8 cellular contexts compared by ENCODE assay signal in the genomic region with DNA sequence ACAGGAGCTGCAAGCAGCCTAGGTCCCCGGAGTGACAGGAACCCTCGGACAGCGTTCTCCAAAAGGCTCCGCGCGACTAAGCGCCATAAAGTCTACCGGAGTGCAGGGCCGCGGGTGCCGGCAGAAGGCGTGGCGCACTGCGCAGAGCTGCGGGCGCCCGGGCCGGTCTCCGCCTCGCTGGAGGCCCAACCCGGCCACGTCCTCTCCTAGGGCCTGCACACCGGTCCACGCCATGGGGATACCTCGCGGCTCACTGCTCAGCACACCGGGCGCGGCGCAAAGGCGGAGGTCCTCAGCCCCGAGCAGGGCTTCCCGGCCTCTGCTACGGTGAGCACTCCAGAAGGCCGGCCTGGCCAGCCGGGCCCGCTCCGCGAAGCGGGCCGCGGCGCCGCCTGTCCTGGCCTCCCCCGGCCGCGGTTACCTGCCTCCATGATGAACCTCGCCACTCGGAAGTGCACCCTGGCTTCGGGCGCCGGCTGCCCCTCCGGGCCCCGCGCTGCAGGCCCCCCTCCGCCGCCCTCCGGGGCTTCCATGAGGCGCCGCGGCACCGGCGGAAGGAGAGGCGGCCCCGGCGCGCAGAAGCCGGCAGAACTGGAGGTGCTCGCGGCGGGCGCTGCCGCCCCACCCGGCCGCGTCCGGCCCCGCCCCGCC. TPM values are rescaled to one million over a fixed set of nuclear protein-coding genes. Genes with fewer than 3 reads are reported as not detected.
DNase-seq lines count a peak whose midpoint lies in the region; ATAC-seq and TF ChIP-seq lines count a peak whose summit lies in the region.

Gene CCNQ (minus strand): TSS at position 599 of the 651 bp plus-strand sequence. CDS start 66 bp downstream, at position 533.

- H3K27ac ChIP-seq in CD8-positive, alpha-beta T cell (ENCODE audit: low read depth, low read length), result peak within 1 kb of the TSS; percentile 53
- H3K27ac ChIP-seq in lower lobe of right lung (peak within 1 kb of the TSS; percentile 76), subcutaneous abdominal adipose tissue (ENCODE audit: low read depth, low read length) (no peak within 1 kb of the TSS)

- POLR2A ChIA-PET in CD8-positive, alpha-beta T cell (lab: Charles Lee), result interaction anchor here (1.1 to 2.3 kb wide), 2 partner anchors 10 to 16 kb away, joined by 5 to 10 read pairs; no protein-coding TSS in a partner anchor

- peak within 1 kb of the TSS in 4 of 5 donors; percentile 49 to 73 (median 64) for H3K9ac ChIP-seq in subcutaneous abdominal adipose tissue (ENCODE audit: low read length in 5 of 5)

- peak within 1 kb of the TSS; percentile 87 for H3K4me3 Mint-ChIP-seq in CD8-positive, alpha-beta T cell

- peak within 1 kb of the TSS; percentile 68 for H3K4me3 ChIP-seq in CD8-positive, alpha-beta T cell (ENCODE audit: low read depth, low read length)
- H3K4me3 ChIP-seq in lower lobe of right lung, result peak within 1 kb of the TSS; percentile 68
- H3K4me3 ChIP-seq in subcutaneous abdominal adipose tissue (ENCODE audit: low read depth in 1 of 5, low read length in 5 of 5), result peak within 1 kb of the TSS; percentile 66 to 81 (median 70)

- peaks cover 41% of the 10 kb centered on the region for H3K4me1 Mint-ChIP-seq in CD8-positive, alpha-beta T cell (ENCODE audit: low read depth)

- ATAC-seq in CD8-positive, alpha-beta T cell, result peak; percentile 27
- ATAC-seq in GM19452 (IDR thresholded peaks at IDR 0.05; ENCODE audit: unreplicated experiment) (peak; percentile 53), HG03460 (IDR thresholded peaks at IDR 0.05; ENCODE audit: unreplicated experiment) (peak; percentile 56), lower lobe of right lung (peak; percentile 65 to 71)

- CTCF ChIA-PET in CD8-positive, alpha-beta T cell (lab: Charles Lee), result interaction anchor here (1.7 to 3.5 kb wide), 2 partner anchors 11 to 44 kb away, joined by 3 to 20 read pairs; no protein-coding TSS in a partner anchor

- H3K27me3 Mint-ChIP-seq in CD8-positive, alpha-beta T cell (ENCODE audit: low read depth), result no peaks in the 10 kb centered on the region

- intact Hi-C loops in CD8-positive, alpha-beta T cell (cut with DNase I, micrococcal nuclease), result loop anchor here (1.0 to 5.0 kb wide), 6 partner anchors 12 to 656 kb away; partner anchors contain the start of genes ABCD1 (in 1 of the 2), BCAP31 (in 1 of the 2), HAUS7 (in 1 of the 2) and ZNF275 (in 1 of the 2)
- intact Hi-C loops in lower lobe of right lung (cut with DNase I), result no loop called here

- DNase-seq in CD8-positive, alpha-beta T cell, result peak in 4 of 7 experiments; percentile 0 to 18 (median 9)
- DNase-seq in T-helper 1 cell (peak in 3 of 5 donors; percentile 13 to 32 (median 15)), dermis microvascular lymphatic vessel endothelial cell (ENCODE audit: low read depth in 2 of 2) (peak in 1 of 2 donors; percentile 38), lower lobe of right lung (peak; percentile 53), NCI-H2081 treated with DMSO at 0.1 percent for 48 hours (lab: John Stamatoyannopoulos, UW) (no peak)

- H3K27ac Mint-ChIP-seq in CD8-positive, alpha-beta T cell, result peak within 1 kb of the TSS; percentile 76

- TF ChIP-seq CTCF in CD8-positive, alpha-beta T cell (IDR thresholded peaks at IDR 0.05), result no peak
- TF ChIP-seq CTCF in lower lobe of right lung (IDR thresholded peaks at IDR 0.05), result no peak

- no peaks in the 10 kb centered on the region for H3K9me3 ChIP-seq in CD8-positive, alpha-beta T cell (ENCODE audit: low read length)
- H3K9me3 ChIP-seq in lower lobe of right lung (no peaks in the 10 kb centered on the region), subcutaneous abdominal adipose tissue (ENCODE audit: control insufficient read depth in 5 of 5, low read length in 5 of 5) (peaks cover 0 to 5% (median 4%) of the 10 kb centered on the region in 5 donors)

- H3K36me3 ChIP-seq in CD8-positive, alpha-beta T cell (ENCODE audit: insufficient read depth, low read length), result peaks cover 3% of the 10 kb centered on the region
- H3K36me3 ChIP-seq in lower lobe of right lung (peaks cover 15% of the 10 kb centered on the region), subcutaneous abdominal adipose tissue (ENCODE audit: control insufficient read depth in 5 of 5, insufficient read depth in 5 of 5, low read length in 5 of 5) (peaks cover 0 to 22% (median 8%) of the 10 kb centered on the region in 5 donors)

- H3K9me3 Mint-ChIP-seq in CD8-positive, alpha-beta T cell, result no peaks in the 10 kb centered on the region

- H3K4me1 ChIP-seq in CD8-positive, alpha-beta T cell (ENCODE audit: insufficient read depth, low read length), result peaks cover 24% of the 10 kb centered on the region
- H3K4me1 ChIP-seq in lower lobe of right lung (peaks cover 11% of the 10 kb centered on the region), subcutaneous abdominal adipose tissue (ENCODE audit: control insufficient read depth in 5 of 5, insufficient read depth in 5 of 5, low read length in 5 of 5) (peaks cover 0 to 29% (median 14%) of the 10 kb centered on the region in 5 donors)

- H3K27me3 ChIP-seq in CD8-positive, alpha-beta T cell (ENCODE audit: insufficient read depth, low read length), result no peaks in the 10 kb centered on the region
- H3K27me3 ChIP-seq in lower lobe of right lung (ENCODE audit: low read depth), result no peaks in the 10 kb centered on the region
- H3K27me3 ChIP-seq in subcutaneous abdominal adipose tissue (ENCODE audit: control insufficient read depth in 5 of 5, insufficient read depth in 4 of 5, low read length in 5 of 5), result peaks cover 0 to 27% (median 9%) of the 10 kb centered on the region in 5 donors

- H3K36me3 Mint-ChIP-seq in CD8-positive, alpha-beta T cell, result peaks cover 18% of the 10 kb centered on the region

RNA-seq across cellular contexts. Expression of gene CCNQ, which starts in this region (rescaled TPM):
- total RNA-seq in CD8-positive, alpha-beta T cell, result 10 to 100 TPM; 12.7 to 15.5 TPM
- 37.3 and 39.0 TPM in 2 replicates for total RNA-seq in dermis microvascular lymphatic vessel endothelial cell
- 17.0 TPM for total RNA-seq in lower lobe of right lung
